7 cellular contexts compared by ENCODE assay signal in the genomic region with DNA sequence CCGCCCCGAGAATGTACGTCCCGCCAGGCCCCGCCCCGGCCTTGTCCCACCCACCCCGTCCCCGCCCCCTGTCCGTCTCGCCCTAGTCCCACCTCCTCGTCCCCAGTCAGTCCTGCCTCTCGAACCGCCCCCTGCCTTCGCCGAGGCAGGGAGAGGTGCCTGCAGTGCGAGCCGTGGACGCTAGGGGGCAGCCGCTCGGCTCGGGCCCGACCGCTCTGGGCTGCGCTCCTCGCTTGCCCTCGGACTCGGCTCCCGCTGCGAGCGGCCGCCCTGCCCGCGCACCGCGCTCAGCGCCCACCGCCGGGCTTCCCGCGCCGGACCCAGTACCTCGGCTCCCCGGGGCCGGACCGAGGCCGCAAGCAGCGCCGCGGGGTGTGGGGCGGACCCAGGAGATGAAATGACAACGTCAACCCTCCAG. TPM values are rescaled to one million over a fixed set of nuclear protein-coding genes. Genes with fewer than 3 reads are reported as not detected.
A peak's percentile ranks its signal among the peaks of the same experiment; 100 is the strongest.
DNase-seq lines count a peak whose midpoint lies in the region; ATAC-seq, FAIRE-seq and TF ChIP-seq lines count a peak whose summit lies in the region.

A gene (plus strand): TSS at position 236 of the 418 bp plus-strand sequence. CDS start 162 bp downstream, at position 398.

- H3K36me3 ChIP-seq in hepatocyte (replicated peaks; ENCODE audit: insufficient read depth, low read depth), result no peaks in the 10 kb centered on the region

- H3K4me1 ChIP-seq in hepatocyte (ENCODE audit: insufficient read depth), result peaks cover 8% of the 10 kb centered on the region

- no peaks in the 10 kb centered on the region for H3K9me2 ChIP-seq in hepatocyte (replicated peaks; ENCODE audit: insufficient read depth)

- peak; percentile 91 for ATAC-seq in HG02981 (IDR thresholded peaks at IDR 0.05; ENCODE audit: unreplicated experiment)

- H3K9me3 ChIP-seq in hepatocyte (ENCODE audit: low read depth), result no peaks in the 10 kb centered on the region

- H3K27me3 ChIP-seq in hepatocyte, result no peaks in the 10 kb centered on the region

- TF ChIP-seq CTCF in astrocyte of the cerebellum (IDR thresholded peaks at IDR 0.05; ENCODE audit: low read depth, low read length, missing control alignments) (peak; percentile 73), hepatocyte (IDR thresholded peaks at IDR 0.05; ENCODE audit: poor library complexity) (peak; percentile 95), retinal pigment epithelial cell (conservative IDR thresholded peaks at IDR 0.05; ENCODE audit: low read depth, low read length) (peak; percentile 78)

- in situ Hi-C loops in astrocyte of the cerebellum (cut with HindIII; ENCODE audit: low sequenced_read_pairs), result no loop called here

- peak within 1 kb of the TSS; percentile 83 for H3K4me2 ChIP-seq in hepatocyte

- peak; percentile 98 for DNase-seq in GM18507 (ENCODE audit: extremely low spot score, insufficient read length, low read depth)
- peak; percentile 82 for DNase-seq in NCI-H2029 (lab: John Stamatoyannopoulos, UW)
- DNase-seq in T-helper 22 cell (ENCODE audit: low read depth), result peak; percentile 93
- DNase-seq in astrocyte of the cerebellum (ENCODE audit: low read depth), result peak; percentile 88
- peak; percentile 99 for DNase-seq in hepatocyte (ENCODE audit: low spot score)
- DNase-seq in retinal pigment epithelial cell (ENCODE audit: low read depth), result peak; percentile 81

- peak within 1 kb of the TSS; percentile 87 for H3K27ac ChIP-seq in hepatocyte

- H2AFZ ChIP-seq in hepatocyte, result peak within 1 kb of the TSS; percentile 80

- H3K4me3 ChIP-seq in astrocyte of the cerebellum (ENCODE audit: low read depth, low read length), result peak within 1 kb of the TSS; percentile 79
- H3K4me3 ChIP-seq in hepatocyte, result peak within 1 kb of the TSS; percentile 91
- H3K4me3 ChIP-seq in retinal pigment epithelial cell (ENCODE audit: low read length), result peak within 1 kb of the TSS; percentile 79

- peaks cover 42% of the 10 kb centered on the region for H3K79me2 ChIP-seq in hepatocyte

- 1% methylated on average over 27 of the region's 51 CpGs for WGBS in hepatocyte (ENCODE audit: low lambda C conversion rate, missing lambda C conversion rate)

- FAIRE-seq in GM18507 (lab: Jason Lieb, UNC), result peak; percentile 91

- peaks cover 14% of the 10 kb centered on the region for H4K20me1 ChIP-seq in hepatocyte (ENCODE audit: insufficient read depth, poor library complexity, severe bottlenecking)

RNA-seq across cellular contexts. Expression of the gene that starts here (rescaled TPM):
- total RNA-seq in hepatocyte, result 19.0 and 19.9 TPM in 2 replicates
- 36.9 and 43.8 TPM in 2 replicates for polyA plus RNA-seq in hepatocyte

Comparison
In these comparisons a context has a peak if more than half of its experiments do, and no peak if none do; other contexts are left out.
1. Peak in every context shown above with its lines: DNase-seq, ATAC-seq, H3K4me3 ChIP-seq and H3K27ac ChIP-seq.